23 cellular contexts compared by ENCODE assay signal in the genomic region with DNA sequence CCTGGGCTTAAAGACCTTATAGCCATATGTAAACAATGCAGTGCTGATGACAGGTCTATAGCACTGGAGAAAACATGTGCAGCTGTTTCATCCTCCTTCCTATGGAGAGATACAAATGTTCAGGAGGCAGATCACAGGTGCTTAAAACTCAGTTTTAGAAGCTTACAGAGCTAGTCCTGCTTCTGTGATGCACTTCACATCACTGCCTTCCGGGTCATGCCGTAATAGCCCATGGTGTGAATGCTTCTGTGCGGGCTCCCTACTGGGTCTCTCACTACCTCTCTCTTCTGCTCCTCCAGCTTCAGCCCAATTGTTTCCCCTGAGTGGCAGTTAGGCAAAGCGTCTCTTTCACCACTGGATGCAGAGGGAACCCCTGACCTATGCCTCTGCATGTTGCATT.
DNase-seq lines count a peak whose midpoint lies in the region; ATAC-seq, FAIRE-seq and TF ChIP-seq lines count a peak whose summit lies in the region.
"Had no signal": no experiment of that assay in that cellular context is flagged by ENCODE, and none has a peak within 500 bp of the region (broad histone marks: within the 10 kb centered on the region; RNA-seq: fewer than 3 reads in every experiment).

No MANE protein-coding gene starts in this region.

- H3K27me3 ChIP-seq in endodermal cell (ENCODE audit: control insufficient read depth, insufficient read depth, low read length, poor library complexity, severe bottlenecking): no peaks in the 10 kb centered on the region
- H3K27me3 ChIP-seq: BLaER1 treated with 17β-estradiol and CSF1 and Interleukin-3, amounts not matched to agents 10 nM and 100 nM; esophagus squamous epithelium; ovary; right lobe of liver had no signal

- no peak overlapping the region for H3K4me3 Mint-ChIP-seq in endodermal cell
- H3K4me3 Mint-ChIP-seq: activated naive CD8-positive, alpha-beta T cell treated with anti-CD3 and anti-CD28 coated beads for 36 hours; effector memory CD8-positive, alpha-beta T cell; HFFc6; memory B cell had no signal

- peak overlapping the region; percentile 8 for H3K27ac ChIP-seq in endodermal cell (ENCODE audit: low read depth, low read length)
- H3K27ac ChIP-seq: A549; BLaER1 treated with 17β-estradiol and CSF1 and Interleukin-3, amounts not matched to agents 10 nM and 100 nM; esophagus squamous epithelium; ovary; right lobe of liver; SK-N-MC; VCaP had no signal

- FAIRE-seq in D721Med (lab: Jason Lieb, UNC): peak; percentile 41
- FAIRE-seq: A549, GM12891, HepG2 had no signal

- H3K36me3 ChIP-seq in endodermal cell (ENCODE audit: control insufficient read depth, insufficient read depth, low read length): no peaks in the 10 kb centered on the region
- H3K36me3 ChIP-seq: BLaER1 treated with 17β-estradiol and CSF1 and Interleukin-3, amounts not matched to agents 10 nM and 100 nM; esophagus squamous epithelium; ovary; right lobe of liver had no signal

- no peak overlapping the region for H3K4me3 ChIP-seq in endodermal cell (ENCODE audit: low read length)
- H3K4me3 ChIP-seq: A549; BLaER1 treated with 17β-estradiol and CSF1 and Interleukin-3, amounts not matched to agents 10 nM and 100 nM; esophagus squamous epithelium; ovary; right lobe of liver; SK-N-MC had no signal

- WGBS in endodermal cell (ENCODE audit: insufficient coverage in 1 of 2, insufficient read length in 1 of 2), 2 experiments: 76 to 78% methylated on average over 2 to 4 of the region's 4 CpGs

- peaks cover 4% of the 10 kb centered on the region for H3K4me1 Mint-ChIP-seq in endodermal cell
- H3K4me1 Mint-ChIP-seq: activated naive CD8-positive, alpha-beta T cell treated with anti-CD3 and anti-CD28 coated beads for 36 hours had no signal

- H3K4me1 ChIP-seq in endodermal cell (ENCODE audit: control insufficient read depth, insufficient read depth, low read length): no peaks in the 10 kb centered on the region
- H3K4me1 ChIP-seq: A549, esophagus squamous epithelium, right lobe of liver had no signal

- no peaks in the 10 kb centered on the region for H3K36me3 Mint-ChIP-seq in endodermal cell (ENCODE audit: low read depth)
- H3K36me3 Mint-ChIP-seq: activated naive CD8-positive, alpha-beta T cell treated with anti-CD3 and anti-CD28 coated beads for 36 hours; memory B cell had no signal

- TF ChIP-seq CTCF in D721Med (IDR thresholded peaks at IDR 0.05; ENCODE audit: insufficient read depth, missing control alignments): no peak
- no peak for TF ChIP-seq CTCF in endodermal cell (conservative IDR thresholded peaks at IDR 0.05)
- no peak for TF ChIP-seq CTCF in GM13977 (IDR thresholded peaks at IDR 0.05; ENCODE audit: extremely low read depth, insufficient read depth, missing control alignments)

- H3K9me3 Mint-ChIP-seq in endodermal cell: peaks cover 9% of the 10 kb centered on the region
- H3K9me3 Mint-ChIP-seq: effector memory CD8-positive, alpha-beta T cell had no signal

- peaks cover 2% of the 10 kb centered on the region for H3K9me3 ChIP-seq in endodermal cell (ENCODE audit: control insufficient read depth, low read length)
- H3K9me3 ChIP-seq: A549, esophagus squamous epithelium, ovary, right lobe of liver had no signal

- no peak overlapping the region for H3K27ac Mint-ChIP-seq in endodermal cell
- H3K27ac Mint-ChIP-seq: activated naive CD8-positive, alpha-beta T cell treated with anti-CD3 and anti-CD28 coated beads for 36 hours; activated T-helper 2 cell treated with anti-CD3 and anti-CD28 coated beads, Interferon-gamma antibody, Interleukin-2, Interleukin-4, amounts not matched to agents 10 μg/mL and 5 μg/mL and 100 μg/mL, durations not matched to agents 14 hours and 24 hours and 36 hours; effector memory CD8-positive, alpha-beta T cell; HFFc6; memory B cell had no signal

- ATAC-seq in GM18511 (IDR thresholded peaks at IDR 0.05; ENCODE audit: unreplicated experiment): no peak
- ATAC-seq in GM21360 (IDR thresholded peaks at IDR 0.05; ENCODE audit: unreplicated experiment): no peak
- ATAC-seq in GM18858 (IDR thresholded peaks at IDR 0.05; ENCODE audit: unreplicated experiment): no peak
- ATAC-seq: A549; effector memory CD8-positive, alpha-beta T cell; HepG2; right lobe of liver had no signal

- DNase-seq in D721Med (ENCODE audit: insufficient read length, low spot score) (no peak), NCI-H146 (lab: John Stamatoyannopoulos, UW) (peak; percentile 83), NCI-H82 (lab: John Stamatoyannopoulos, UW) (peak; percentile 93), endodermal cell (peak; percentile 51), GM13977 (ENCODE audit: low spot score) (no peak)
- DNase-seq: activated CD8-positive, alpha-beta memory T cell treated with anti-CD3 and anti-CD28 coated beads, Interleukin-2, amount 50 U/mL, for 4 hours; activated naive CD8-positive, alpha-beta T cell treated with anti-CD3 and anti-CD28 coated beads for 36 hours; effector memory CD8-positive, alpha-beta T cell; esophagus squamous epithelium; HFFc6; ovary; right lobe of liver had no signal

- H3K9ac ChIP-seq in endodermal cell (ENCODE audit: extremely low read depth, low read length, poor library complexity, severe bottlenecking): no peak overlapping the region
- H3K9ac ChIP-seq: BLaER1 treated with 17β-estradiol and CSF1 and Interleukin-3, amounts not matched to agents 10 nM and 100 nM had no signal

- in situ Hi-C loops in GM13977 (cut with MboI; ENCODE audit: low pct_unique_long_range_greater_than_20kb, low sequenced_read_pairs, unreplicated experiment): no loop called here

- no peaks in the 10 kb centered on the region for H3K27me3 Mint-ChIP-seq in endodermal cell (ENCODE audit: insufficient read depth)
- H3K27me3 Mint-ChIP-seq: activated naive CD8-positive, alpha-beta T cell treated with anti-CD3 and anti-CD28 coated beads for 36 hours; effector memory CD8-positive, alpha-beta T cell; memory B cell had no signal

Comparison
In these comparisons a context has a peak if more than half of its experiments do, and no peak if none do; other contexts are left out.
1. DNase-seq: peak in NCI-H146 (single experiment), NCI-H82 (single experiment) and endodermal cell (single experiment); none in D721Med (single experiment) and GM13977 (single experiment).